ENCODE assay signal across 1 cellular context in genomic region chr5:132001647-132002561, GRCh38.
A peak's percentile ranks its signal among the peaks of the same experiment; 100 is the strongest.
TF ChIP-seq lines count a peak whose summit lies in the region.

No MANE protein-coding gene starts in this region.

TF ChIP-seq in HepG2, 621 proteins besides CTCF, POLR2A, EP300 and RAD21 (continued from another document and continues in another):
- 0 out of 2 replicates have a peak, but pooled peaks have one; percentile 15 for TF ChIP-seq ZNF784 (CRISPR knock-in tag; IDR thresholded peaks at IDR 0.05; ENCODE audit: borderline replicate concordance)
- peak; percentile 100 for TF ChIP-seq TBX2 (CRISPR knock-in tag; IDR thresholded peaks at IDR 0.05; ENCODE audit: borderline replicate concordance)
- TF ChIP-seq ATF5 (CRISPR knock-in tag; IDR thresholded peaks at IDR 0.05; ENCODE audit: low read depth): no peak
- peak; percentile 80 for TF ChIP-seq ZNF34 (CRISPR knock-in tag; IDR thresholded peaks at IDR 0.05; ENCODE audit: borderline replicate concordance)
- TF ChIP-seq MEIS1 (CRISPR knock-in tag; IDR thresholded peaks at IDR 0.05; ENCODE audit: borderline replicate concordance): peak; percentile 84; the same call in 1 of the 2 replicates
- peak; percentile 79 for TF ChIP-seq ARNTL (CRISPR knock-in tag; IDR thresholded peaks at IDR 0.05)
- TF ChIP-seq ZNF576 (CRISPR knock-in tag; IDR thresholded peaks at IDR 0.05): no peak
- TF ChIP-seq TAF1 (CRISPR knock-in tag; IDR thresholded peaks at IDR 0.05): peak; percentile 93
- TF ChIP-seq PITX1 (CRISPR knock-in tag; IDR thresholded peaks at IDR 0.05): peak; percentile 99
- no peak for TF ChIP-seq GRHL1 (CRISPR knock-in tag; conservative IDR thresholded peaks at IDR 0.05)
- TF ChIP-seq ZNF441 (CRISPR knock-in tag; IDR thresholded peaks at IDR 0.05; ENCODE audit: borderline replicate concordance): peak; percentile 11; the same call in 1 of the 2 replicates
- TF ChIP-seq ZNF30 (CRISPR knock-in tag; IDR thresholded peaks at IDR 0.05): no peak
- TF ChIP-seq ZSCAN5A (CRISPR knock-in tag; IDR thresholded peaks at IDR 0.05; ENCODE audit: borderline replicate concordance): 0 out of 2 replicates have a peak, but pooled peaks have one; percentile 17
- TF ChIP-seq SNAI1 (CRISPR knock-in tag; IDR thresholded peaks at IDR 0.05; ENCODE audit: borderline replicate concordance): no peak
- TF ChIP-seq EHMT2 (IDR thresholded peaks at IDR 0.05; ENCODE audit: borderline replicate concordance, low read depth, low read length): peak; percentile 63; the same call in 1 of the 2 replicates
- TF ChIP-seq NFIC (IDR thresholded peaks at IDR 0.05; ENCODE audit: low read length): no peak
- TF ChIP-seq KLF13 (CRISPR knock-in tag; IDR thresholded peaks at IDR 0.05): no peak
- no peak for TF ChIP-seq E2F5 (CRISPR knock-in tag; conservative IDR thresholded peaks at IDR 0.05)
- TF ChIP-seq ATF1 (CRISPR knock-in tag; IDR thresholded peaks at IDR 0.05): peak; percentile 47; the same call in 1 of the 2 replicates
- no peak for TF ChIP-seq MAX (IDR thresholded peaks at IDR 0.05)
- TF ChIP-seq THAP7 (CRISPR knock-in tag; IDR thresholded peaks at IDR 0.05): no peak
- no peak for TF ChIP-seq NR3C1 (CRISPR knock-in tag; IDR thresholded peaks at IDR 0.05)
- TF ChIP-seq XRCC5 (optimal IDR thresholded peaks at IDR 0.05; ENCODE audit: low read length): no peak
- no peak for TF ChIP-seq LBX2 (CRISPR knock-in tag; IDR thresholded peaks at IDR 0.05; ENCODE audit: borderline replicate concordance)
- TF ChIP-seq ZNF230 (CRISPR knock-in tag; IDR thresholded peaks at IDR 0.05): no peak; the same call in 1 of the 2 replicates
- TF ChIP-seq ZFAT (CRISPR knock-in tag; conservative IDR thresholded peaks at IDR 0.05): no peak
- peak in 1 of 2 experiments; percentile 47; a peak in 1 of 4 replicates for TF ChIP-seq KLF16 (CRISPR knock-in tag; IDR thresholded peaks at IDR 0.05)
- TF ChIP-seq RXRA (CRISPR knock-in tag; IDR thresholded peaks at IDR 0.05): peak; percentile 80
- peak; percentile 85 for TF ChIP-seq PATZ1 (CRISPR knock-in tag; IDR thresholded peaks at IDR 0.05)
- peak; percentile 100 for TF ChIP-seq PHF21A (CRISPR knock-in tag; IDR thresholded peaks at IDR 0.05)
- TF ChIP-seq YY1 (IDR thresholded peaks at IDR 0.05; ENCODE audit: insufficient read depth, insufficient replicate concordance, low read depth, low read length): no peak
- no peak for TF ChIP-seq ZNF7 (CRISPR knock-in tag; IDR thresholded peaks at IDR 0.05)
- TF ChIP-seq SP1 (IDR thresholded peaks at IDR 0.05): no peak
- TF ChIP-seq SP1 (CRISPR knock-in tag; IDR thresholded peaks at IDR 0.05): no peak
- TF ChIP-seq NFE2 (CRISPR knock-in tag; IDR thresholded peaks at IDR 0.05): no peak
- no peak for TF ChIP-seq DNMT3B (CRISPR knock-in tag; conservative IDR thresholded peaks at IDR 0.05)
- peak; percentile 76; the same call in 1 of the 2 replicates for TF ChIP-seq NCOR1 (IDR thresholded peaks at IDR 0.05; ENCODE audit: borderline replicate concordance, low read length)
- no peak for TF ChIP-seq ZNF234 (CRISPR knock-in tag; conservative IDR thresholded peaks at IDR 0.05)
- no peak for TF ChIP-seq SIN3B (IDR thresholded peaks at IDR 0.05; ENCODE audit: low read length)
- 0 out of 2 replicates have a peak, but pooled peaks have one; percentile 43 for TF ChIP-seq ZNF343 (CRISPR knock-in tag; IDR thresholded peaks at IDR 0.05)
- TF ChIP-seq SATB2 (CRISPR knock-in tag; IDR thresholded peaks at IDR 0.05): 0 out of 2 replicates have a peak, but pooled peaks have one; percentile 49
- peak; percentile 98 for TF ChIP-seq RERE (CRISPR knock-in tag; IDR thresholded peaks at IDR 0.05; ENCODE audit: low read depth)
- TF ChIP-seq TMF1 (CRISPR knock-in tag; IDR thresholded peaks at IDR 0.05; ENCODE audit: low read depth): peak; percentile 85
- TF ChIP-seq NRL (CRISPR knock-in tag; IDR thresholded peaks at IDR 0.05; ENCODE audit: borderline replicate concordance): no peak
- TF ChIP-seq GPN1 (CRISPR knock-in tag; IDR thresholded peaks at IDR 0.05; ENCODE audit: borderline replicate concordance): no peak
- no peak; the same call in none of the 2 replicates for TF ChIP-seq ZNF264 (CRISPR knock-in tag; IDR thresholded peaks at IDR 0.05)
- TF ChIP-seq ZBED4 (CRISPR knock-in tag; IDR thresholded peaks at IDR 0.05; ENCODE audit: borderline replicate concordance): peak; percentile 79; the same call in 1 of the 2 replicates
